ENCODE assay signal across 11 cellular contexts in genomic region chr6:4180653-4181255, GRCh38. TPM values are rescaled to one million over a fixed set of nuclear protein-coding genes. Genes with fewer than 3 reads are reported as not detected.
DNase-seq lines count a peak whose midpoint lies in the region; ATAC-seq and TF ChIP-seq lines count a peak whose summit lies in the region.
"Had no signal": no experiment of that assay in that cellular context is flagged by ENCODE, and none has a peak within 500 bp of the region (broad histone marks: within the 10 kb centered on the region; RNA-seq: fewer than 3 reads in every experiment).

No MANE protein-coding gene starts in this region.

- H2AFZ ChIP-seq in GM23338: peak overlapping the region; percentile 78; the same call in 1 of the 2 replicates

- no peaks in the 10 kb centered on the region for H3K9me2 ChIP-seq in GM23338 (ENCODE audit: insufficient read depth)

- no peaks in the 10 kb centered on the region for H4K20me1 ChIP-seq in GM23338 (replicated peaks; ENCODE audit: insufficient read depth)

- DNase-seq in GM23338 (ENCODE audit: low spot score): peak; percentile 78
- peak; percentile 16 for DNase-seq in NCI-H446 treated with DMSO at 0.1 percent for 48 hours (lab: John Stamatoyannopoulos, UW)
- peak; percentile 21 for DNase-seq in epithelial cell of esophagus (ENCODE audit: low read depth)
- DNase-seq in non-pigmented ciliary epithelial cell (ENCODE audit: low read depth): peak; percentile 4
- DNase-seq in T-cell: no peak
- no peak for DNase-seq in activated effector memory CD4-positive, alpha-beta T cell treated with Interleukin-2 at 50 U/mL for 16 hours
- no peak for DNase-seq in effector CD4-positive, alpha-beta T cell
- DNase-seq: head of caudate nucleus, MV-4-11, upper lobe of right lung had no signal

- H3F3A ChIP-seq in GM23338 (replicated peaks; ENCODE audit: low read depth): no peaks in the 10 kb centered on the region

- peak; percentile 92 for ATAC-seq in GM23338
- no peak for ATAC-seq in T-cell (replicated peaks in 1 of 4)
- no peak for ATAC-seq in HG02798 (IDR thresholded peaks at IDR 0.05; ENCODE audit: poor library complexity, unreplicated experiment)
- ATAC-seq: upper lobe of right lung had no signal

- H3K9me3 Mint-ChIP-seq in GM23338 (no peaks in the 10 kb centered on the region), T-cell (no peaks in the 10 kb centered on the region)

- no peaks in the 10 kb centered on the region for H3K27me3 ChIP-seq in GM23338 (ENCODE audit: insufficient read depth)
- H3K27me3 ChIP-seq: upper lobe of right lung had no signal

- no peaks in the 10 kb centered on the region for H3K4me1 ChIP-seq in GM23338 (ENCODE audit: insufficient read depth)
- H3K4me1 ChIP-seq: upper lobe of right lung had no signal

- no peak overlapping the region for H3K4me2 ChIP-seq in GM23338

- H3K27ac Mint-ChIP-seq in GM23338 (0 out of 2 replicates have a peak overlapping the region, but pooled peaks have one; percentile 20), T-cell (no peak overlapping the region)

- H3K4me3 ChIP-seq in GM23338: no peak overlapping the region
- H3K4me3 ChIP-seq in epithelial cell of esophagus (ENCODE audit: low read length): no peak overlapping the region
- H3K4me3 ChIP-seq: upper lobe of right lung had no signal

- H3K36me3 Mint-ChIP-seq in GM23338 (ENCODE audit: low read depth): no peaks in the 10 kb centered on the region; the same call in 2 of the 3 replicates
- H3K36me3 Mint-ChIP-seq in T-cell: no peaks in the 10 kb centered on the region

- CTCF ChIA-PET in T-cell (lab: Charles Lee): no interaction called here

- POLR2A ChIA-PET in T-cell (lab: Charles Lee): no interaction called here

- no peaks in the 10 kb centered on the region for H3K79me2 ChIP-seq in GM23338 (replicated peaks; ENCODE audit: insufficient read depth)

- peaks cover 3% of the 10 kb centered on the region; the same call in 1 of the 3 replicates for H3K4me1 Mint-ChIP-seq in GM23338
- H3K4me1 Mint-ChIP-seq in T-cell: no peaks in the 10 kb centered on the region

- H3K4me3 Mint-ChIP-seq in GM23338: no peak overlapping the region
- no peak overlapping the region for H3K4me3 Mint-ChIP-seq in T-cell

- H3K27me3 Mint-ChIP-seq in GM23338 (ENCODE audit: insufficient read depth, low read depth, poor library complexity) (no peaks in the 10 kb centered on the region), T-cell (peaks cover 5 to 6% of the 10 kb centered on the region in 2 donors)

- H3K36me3 ChIP-seq in GM23338 (ENCODE audit: insufficient read depth): no peaks in the 10 kb centered on the region
- H3K36me3 ChIP-seq: upper lobe of right lung had no signal

- no peak overlapping the region for H3K27ac ChIP-seq in GM23338 (ENCODE audit: low read depth)
- H3K27ac ChIP-seq: upper lobe of right lung had no signal

- TF ChIP-seq CTCF in GM23338 (conservative IDR thresholded peaks at IDR 0.05; ENCODE audit: low read depth in 2 of 2): no peak
- TF ChIP-seq CTCF in epithelial cell of esophagus (IDR thresholded peaks at IDR 0.05; ENCODE audit: insufficient read depth, low read depth, low read length, missing control alignments): no peak

TF ChIP-seq in GM23338, 12 proteins besides CTCF, POLR2A, EP300 and RAD21 (continues in another document):
- TF ChIP-seq ETS1 (IDR thresholded peaks at IDR 0.05): no peak
- no peak for TF ChIP-seq ZNF114 (CRISPR knock-in tag; IDR thresholded peaks at IDR 0.05)
- no peak for TF ChIP-seq ZNF462 (CRISPR knock-in tag; IDR thresholded peaks at IDR 0.05)
- TF ChIP-seq CREB1 (CRISPR knock-in tag; IDR thresholded peaks at IDR 0.05; ENCODE audit: low read depth): no peak
- TF ChIP-seq STAT1 (IDR thresholded peaks at IDR 0.05; ENCODE audit: unreplicated experiment): no peak
- no peak for TF ChIP-seq NANOG (IDR thresholded peaks at IDR 0.05; ENCODE audit: borderline replicate concordance)
- TF ChIP-seq POLR2AphosphoS5 (IDR thresholded peaks at IDR 0.05; ENCODE audit: low read depth): no peak
- TF ChIP-seq ZNF331 (CRISPR knock-in tag; IDR thresholded peaks at IDR 0.05; ENCODE audit: low read depth): no peak
- no peak for TF ChIP-seq EZH2phosphoT487 (IDR thresholded peaks at IDR 0.05; ENCODE audit: unreplicated experiment)
- TF ChIP-seq EZH2 (IDR thresholded peaks at IDR 0.05; ENCODE audit: low read depth, unreplicated experiment): no peak

RNA-seq across cellular contexts. Expression of gene ECI2, which starts 45.4 kb away (rescaled TPM):
- 60.4 and 63.7 TPM in 2 replicates for total RNA-seq in GM23338 (2014; rRNA removed; shearing (Covaris generic))
- polyA plus RNA-seq in GM23338 (2016; fragmentation: Nextera tagmentation; extraction: Ambion mirVana): 90.7 and 102 TPM in 2 replicates
- 10 to 100 TPM; 20.4 to 47.7 (median 36.5) TPM for total RNA-seq in T-cell

Comparison
In these comparisons a context has a peak if more than half of its experiments do, and no peak if none do; other contexts are left out.
1. DNase-seq: peak in GM23338 (single experiment), NCI-H446 treated with DMSO at 0.1 percent for 48 hours (single experiment), epithelial cell of esophagus (single experiment) and non-pigmented ciliary epithelial cell (single experiment); none in T-cell (0 of 34), activated effector memory CD4-positive, alpha-beta T cell treated with Interleukin-2 at 50 U/mL for 16 hours (single experiment) and effector CD4-positive, alpha-beta T cell (single experiment).